ENCODE assay signal across 8 cellular contexts in the genomic region with DNA sequence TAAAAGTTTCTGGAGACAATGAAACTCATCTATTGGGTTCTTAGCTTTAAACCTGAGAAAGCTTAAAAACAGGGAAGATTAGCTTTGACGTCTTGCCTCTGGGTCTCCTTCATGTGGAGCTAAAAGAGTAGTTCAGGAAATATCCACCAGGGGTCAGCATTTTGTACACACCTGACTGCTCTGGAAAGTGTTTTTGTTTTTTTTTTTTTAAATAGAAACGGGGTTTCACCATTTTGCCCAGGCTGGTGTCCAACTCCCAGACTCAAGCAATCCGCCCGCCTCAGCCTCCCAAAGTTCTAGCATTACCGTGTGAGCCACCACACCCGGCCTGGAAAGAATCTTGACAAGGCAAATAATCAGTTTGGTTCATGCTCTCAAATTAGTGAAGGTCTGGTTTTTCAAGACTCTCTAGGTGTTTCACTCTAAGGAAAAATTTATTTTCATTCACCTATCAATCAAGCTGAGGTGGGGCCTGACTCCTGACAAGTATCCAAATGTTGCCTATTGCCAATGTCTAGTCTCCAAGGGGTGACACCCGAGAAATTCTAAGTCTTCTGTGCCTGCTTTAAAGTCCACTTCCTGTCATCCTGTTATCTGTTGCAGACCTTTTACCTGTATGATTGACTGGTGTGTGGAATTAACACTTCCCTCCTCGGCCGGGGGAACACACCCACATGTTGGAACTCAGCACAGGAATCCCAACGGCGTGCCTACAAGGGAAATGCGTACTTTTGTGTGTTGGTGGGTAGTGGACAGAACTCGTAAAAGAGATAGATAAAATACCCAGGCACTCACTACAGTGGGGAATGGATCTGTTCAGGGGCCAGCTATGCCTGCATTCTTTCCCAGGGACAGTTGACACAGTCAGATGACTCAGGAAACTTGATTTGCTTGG. TPM values are rescaled to one million over a fixed set of nuclear protein-coding genes. Genes with fewer than 3 reads are reported as not detected.
DNase-seq lines count a peak whose midpoint lies in the region; ATAC-seq and TF ChIP-seq lines count a peak whose summit lies in the region.

No MANE protein-coding gene starts in this region.

- CTCF ChIA-PET in CD8-positive, alpha-beta T cell (lab: Charles Lee): interaction anchor here (0.5 to 11.3 kb wide), 45 partner anchors 7 to 379 kb away, joined by 3 to 368 read pairs (median 6); a partner anchor contains a TSS

- peak in 5 of 7 experiments; percentile 31 to 66 (median 41) for DNase-seq in CD8-positive, alpha-beta T cell
- DNase-seq in Karpas-422: peak; percentile 89
- DNase-seq in RWPE2 (ENCODE audit: low spot score): no peak
- peak; percentile 60 for DNase-seq in amniotic stem cell (lab: John Stamatoyannopoulos, UW)
- DNase-seq in right cardiac atrium: no peak
- no peak for DNase-seq in sigmoid colon

- ATAC-seq in CD8-positive, alpha-beta T cell: peak; percentile 79
- ATAC-seq in GM19035 (IDR thresholded peaks at IDR 0.05; ENCODE audit: unreplicated experiment) (peak; percentile 75), RWPE2 (ENCODE audit: low read depth) (peak; percentile 55; the same call in 2 of the 3 replicates), right cardiac atrium (peak; percentile 59 to 61), HG03097 (IDR thresholded peaks at IDR 0.05; ENCODE audit: low FRiP score, unreplicated experiment) (no peak)

- H3K27me3 Mint-ChIP-seq in CD8-positive, alpha-beta T cell (ENCODE audit: low read depth): no peaks in the 10 kb centered on the region

- H3K4me3 ChIP-seq in CD8-positive, alpha-beta T cell (ENCODE audit: low read depth, low read length): no peak overlapping the region
- H3K4me3 ChIP-seq in Karpas-422 (ENCODE audit: low read length) (no peak overlapping the region), RWPE2 (ENCODE audit: severe bottlenecking) (no peak overlapping the region), right cardiac atrium (ENCODE audit: low read length) (no peak overlapping the region), sigmoid colon (no peak overlapping the region)

- intact Hi-C loops in CD8-positive, alpha-beta T cell (cut with DNase I, micrococcal nuclease): loop anchor here (1.0 to 5.0 kb wide), 10 partner anchors 18 to 254 kb away; a partner anchor contains a TSS
- intact Hi-C loops in right cardiac atrium (cut with DNase I) (loop anchor here in 3 of 4 donors (5.0 to 10.0 kb wide), 3 partner anchors 59 to 236 kb away; no protein-coding TSS in a partner anchor), sigmoid colon (cut with DNase I) (no loop called here)

- 35% methylated on average over 13 of the region's 13 CpGs for WGBS in right cardiac atrium
- 18 to 33% methylated on average over 13 of the region's 13 CpGs for WGBS in sigmoid colon, 2 donors

- peaks cover 22% of the 10 kb centered on the region for H3K4me1 Mint-ChIP-seq in CD8-positive, alpha-beta T cell (ENCODE audit: low read depth)

- no peak overlapping the region for H3K27ac ChIP-seq in CD8-positive, alpha-beta T cell (ENCODE audit: low read depth, low read length)
- H3K27ac ChIP-seq in Karpas-422 (ENCODE audit: low read length): no peak overlapping the region
- H3K27ac ChIP-seq in RWPE2 (ENCODE audit: poor library complexity, severe bottlenecking): no peak overlapping the region
- no peak overlapping the region for H3K27ac ChIP-seq in right cardiac atrium (ENCODE audit: low read length)
- H3K27ac ChIP-seq in sigmoid colon: no peak overlapping the region

- no peaks in the 10 kb centered on the region for H3K79me2 ChIP-seq in Karpas-422 (ENCODE audit: low read length)

- H3K9me3 ChIP-seq in CD8-positive, alpha-beta T cell (ENCODE audit: low read length): no peaks in the 10 kb centered on the region
- H3K9me3 ChIP-seq in Karpas-422 (ENCODE audit: low read length) (no peaks in the 10 kb centered on the region), RWPE2 (ENCODE audit: severe bottlenecking) (no peaks in the 10 kb centered on the region), right cardiac atrium (ENCODE audit: control insufficient read depth, low read length) (no peaks in the 10 kb centered on the region), sigmoid colon (no peaks in the 10 kb centered on the region)

- no peaks in the 10 kb centered on the region for H3K9me3 Mint-ChIP-seq in CD8-positive, alpha-beta T cell

- peaks cover 9% of the 10 kb centered on the region for H3K4me1 ChIP-seq in CD8-positive, alpha-beta T cell (ENCODE audit: insufficient read depth, low read length)
- no peaks in the 10 kb centered on the region for H3K4me1 ChIP-seq in Karpas-422 (ENCODE audit: low read length)
- H3K4me1 ChIP-seq in RWPE2 (ENCODE audit: insufficient read depth, poor library complexity, severe bottlenecking): peaks cover 10% of the 10 kb centered on the region
- peaks cover 4% of the 10 kb centered on the region for H3K4me1 ChIP-seq in right cardiac atrium (ENCODE audit: control insufficient read depth, insufficient read depth, low read length)
- H3K4me1 ChIP-seq in sigmoid colon: no peaks in the 10 kb centered on the region

- no peak for TF ChIP-seq EP300 in sigmoid colon (IDR thresholded peaks at IDR 0.05)

- TF ChIP-seq CTCF in CD8-positive, alpha-beta T cell (IDR thresholded peaks at IDR 0.05): peak; percentile 74
- TF ChIP-seq CTCF in RWPE2 (IDR thresholded peaks at IDR 0.05; ENCODE audit: poor library complexity, severe bottlenecking): peak; percentile 88
- peak; percentile 11 to 64 (median 45) for TF ChIP-seq CTCF in sigmoid colon (IDR thresholded peaks at IDR 0.05)

- peak overlapping the region; percentile 69; the same call in 1 of the 2 replicates for H2AFZ ChIP-seq in Karpas-422 (ENCODE audit: low read length)

- no peaks in the 10 kb centered on the region for H3K27me3 ChIP-seq in CD8-positive, alpha-beta T cell (ENCODE audit: insufficient read depth, low read length)
- no peaks in the 10 kb centered on the region for H3K27me3 ChIP-seq in Karpas-422 (ENCODE audit: low read length)
- H3K27me3 ChIP-seq in RWPE2 (ENCODE audit: insufficient read depth, poor library complexity, severe bottlenecking): no peaks in the 10 kb centered on the region
- no peaks in the 10 kb centered on the region for H3K27me3 ChIP-seq in right cardiac atrium (ENCODE audit: control insufficient read depth, insufficient read depth)
- H3K27me3 ChIP-seq in sigmoid colon: no peaks in the 10 kb centered on the region

- H3K4me2 ChIP-seq in Karpas-422 (ENCODE audit: low read depth, low read length, poor library complexity, severe bottlenecking): no peak overlapping the region

- no peaks in the 10 kb centered on the region for H3K9me2 ChIP-seq in Karpas-422 (replicated peaks; ENCODE audit: insufficient read depth, low read length)

- no peaks in the 10 kb centered on the region for H4K20me1 ChIP-seq in Karpas-422 (ENCODE audit: insufficient read depth, low read depth, low read length)

- H3K4me3 Mint-ChIP-seq in CD8-positive, alpha-beta T cell: peak overlapping the region; percentile 62

- no peaks in the 10 kb centered on the region for H3K36me3 Mint-ChIP-seq in CD8-positive, alpha-beta T cell

- POLR2A ChIA-PET in CD8-positive, alpha-beta T cell (lab: Charles Lee): interaction anchor here (0.7 to 2.9 kb wide), 11 partner anchors 18 to 251 kb away, joined by 3 to 20 read pairs (median 9); a partner anchor contains a TSS

- peak overlapping the region; percentile 86 for H3K27ac Mint-ChIP-seq in CD8-positive, alpha-beta T cell

- no peak for TF ChIP-seq POLR2A in sigmoid colon (IDR thresholded peaks at IDR 0.05)

- H3K9ac ChIP-seq in Karpas-422 (ENCODE audit: low read length): no peak overlapping the region; the same call in 1 of the 2 replicates

- no peaks in the 10 kb centered on the region for H3K36me3 ChIP-seq in CD8-positive, alpha-beta T cell (ENCODE audit: insufficient read depth, low read length)
- H3K36me3 ChIP-seq in Karpas-422 (ENCODE audit: insufficient read depth, low read length) (no peaks in the 10 kb centered on the region), RWPE2 (ENCODE audit: low read depth) (no peaks in the 10 kb centered on the region), sigmoid colon (no peaks in the 10 kb centered on the region)

RNA-seq across cellular contexts. Expression of a gene that starts 11.3 kb away (rescaled TPM):
- total RNA-seq in CD8-positive, alpha-beta T cell: not detected
- total RNA-seq in Karpas-422 (2014; rRNA removed; shearing (Covaris generic); ENCODE audit: low replicate concordance): not detected in 2 replicates
- 1 to 10 TPM in 1 of 4 donors, under 1 TPM in 3; 0.45 to 1.1 (median 0.78) TPM for total RNA-seq in right cardiac atrium
- 0.54 TPM for polyA plus RNA-seq in right cardiac atrium
- total RNA-seq in sigmoid colon: 1 to 10 TPM in 1 of 4 donors, under 1 TPM in 1, not detected in 2; 0.55 to 1.6 TPM
- polyA plus RNA-seq in sigmoid colon: 10 to 100 TPM in 2 of 3 donors, 1 to 10 TPM in 1; 6.6 to 19.9 (median 11.1) TPM

RNA-seq across cellular contexts. Expression of a gene that starts 35.1 kb away (rescaled TPM):
- 10 to 100 TPM; 80.6 to 86.2 TPM for total RNA-seq in CD8-positive, alpha-beta T cell
- total RNA-seq in Karpas-422 (2014; rRNA removed; shearing (Covaris generic); ENCODE audit: low replicate concordance): 43.3 and 85.3 TPM in 2 replicates
- total RNA-seq in right cardiac atrium (1 to 10 TPM; 2.0 to 4.0 (median 3.3) TPM), sigmoid colon (1 to 10 TPM; 1.4 to 6.6 (median 2.0) TPM)
- polyA plus RNA-seq in right cardiac atrium (1.0 TPM), sigmoid colon (10 to 100 TPM; 15.0 to 51.6 (median 22.9) TPM)

Comparison
In these comparisons a context has a peak if more than half of its experiments do, and no peak if none do; other contexts are left out.
1. DNase-seq: peak in CD8-positive, alpha-beta T cell (5 of 7), Karpas-422 (single experiment) and amniotic stem cell (single experiment); none in RWPE2 (single experiment), right cardiac atrium (0 of 3) and sigmoid colon (single experiment).
2. Peak in every context shown above with its lines, with median percentiles within 50 percentile points of each other: CTCF ChIP-seq.